ENCODE assay signal across 25 cellular contexts in genomic region chr1:93239862-93240261, GRCh38.
"Had no signal": no experiment of that assay in that cellular context is flagged by ENCODE, and none has a peak within 500 bp of the region (broad histone marks: within the 10 kb centered on the region; RNA-seq: fewer than 3 reads in every experiment).

No MANE protein-coding gene starts in this region.

- H3K4me1 ChIP-seq: esophagus squamous epithelium, gastrocnemius medialis, heart right ventricle, left ventricle myocardium inferior, lower lobe of right lung had no signal

- H3K36me3 ChIP-seq: gastrocnemius medialis, lower lobe of right lung had no signal

- H3K27ac ChIP-seq: coronary artery, dorsolateral prefrontal cortex, esophagus squamous epithelium, gastrocnemius medialis, lower lobe of right lung had no signal

- DNase-seq: dermis blood vessel endothelial cell; dorsolateral prefrontal cortex; effector CD4-positive, alpha-beta T cell; effector memory CD4-positive, alpha-beta T cell; esophagus squamous epithelium; foreskin fibroblast; foreskin melanocyte; gastrocnemius medialis; glutamatergic neuron; head of caudate nucleus; heart right ventricle; hypothalamus; immature natural killer cell; islet precursor cell; kidney; kidney glomerular epithelial cell; left colon; left ventricle myocardium inferior; lower lobe of right lung; mesenchymal stem cell; mucosa of descending colon; naive B cell had no signal

- H3K4me3 ChIP-seq: coronary artery, dorsolateral prefrontal cortex, esophagus squamous epithelium, gastrocnemius medialis, heart right ventricle, left ventricle myocardium inferior, lower lobe of right lung, mucosa of descending colon had no signal

- H3K27me3 ChIP-seq: dorsolateral prefrontal cortex, esophagus squamous epithelium, gastrocnemius medialis, heart right ventricle had no signal

- ATAC-seq: esophagus mucosa, gastrocnemius medialis, left colon, left lobe of liver, lower lobe of right lung, mucosa of descending colon had no signal

- H3K9me3 ChIP-seq: gastrocnemius medialis had no signal
